Comparison of ENCODE assay signal across 10 cellular contexts in the genomic region with DNA sequence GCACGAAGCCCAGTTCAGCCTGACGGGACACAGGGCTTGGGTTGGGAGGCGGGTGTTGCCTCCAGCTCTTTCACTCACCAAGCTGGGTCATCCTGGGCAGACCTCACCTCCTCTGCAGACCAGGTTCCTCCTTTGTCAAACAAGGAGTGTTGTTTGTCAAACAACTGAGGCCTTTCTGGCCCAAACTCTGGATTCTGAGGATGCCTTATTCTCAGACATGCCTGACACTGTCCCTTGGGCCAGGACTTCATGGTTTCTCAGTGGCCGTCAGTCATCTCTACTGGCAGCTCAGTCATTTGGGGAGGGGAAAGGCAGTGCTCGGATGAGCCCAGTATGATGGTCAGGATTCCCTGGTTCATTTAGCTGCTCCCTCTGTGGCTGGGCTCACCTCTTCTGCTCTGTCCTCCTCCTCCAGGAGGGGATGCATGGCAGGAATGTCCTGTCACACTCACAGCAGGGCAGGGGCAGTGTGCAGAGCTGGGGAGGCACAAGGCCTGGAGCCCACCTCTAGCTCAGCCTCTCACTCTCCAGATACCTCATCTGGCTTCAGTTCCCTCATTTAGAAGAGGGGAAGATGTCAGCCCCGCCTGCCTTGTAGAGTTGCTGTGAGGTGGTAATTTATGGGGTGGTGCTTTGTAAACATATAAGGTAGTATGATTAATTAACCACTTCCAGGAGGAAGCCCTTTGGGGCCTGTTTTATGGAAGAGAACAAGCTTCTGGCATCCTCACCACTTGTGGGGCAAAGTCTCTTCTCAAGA. TPM values are rescaled to one million over a fixed set of nuclear protein-coding genes. Genes with fewer than 3 reads are reported as not detected.
DNase-seq lines count a peak whose midpoint lies in the region; FAIRE-seq and TF ChIP-seq lines count a peak whose summit lies in the region.
"Had no signal": no experiment of that assay in that cellular context is flagged by ENCODE, and none has a peak within 500 bp of the region (broad histone marks: within the 10 kb centered on the region; RNA-seq: fewer than 3 reads in every experiment).

No MANE protein-coding gene starts in this region.

- no peaks in the 10 kb centered on the region for H3K9me3 ChIP-seq in keratinocyte (ENCODE audit: control insufficient read depth, low read depth, low read length)
- no peaks in the 10 kb centered on the region for H3K9me3 ChIP-seq in transverse colon
- H3K9me3 ChIP-seq: gastrocnemius medialis, ovary had no signal

- H3K79me2 ChIP-seq in keratinocyte (ENCODE audit: control insufficient read depth, insufficient read depth, low read length), result peaks cover 77% of the 10 kb centered on the region

- peaks cover 15% of the 10 kb centered on the region for H3K9me1 ChIP-seq in keratinocyte (ENCODE audit: control insufficient read depth, extremely low read depth, insufficient read depth, low read length)

- peaks cover 17% of the 10 kb centered on the region for H4K20me1 ChIP-seq in keratinocyte (ENCODE audit: control insufficient read depth, extremely low read depth, insufficient read depth, low read length)

- no peaks in the 10 kb centered on the region for H3K9me3 Mint-ChIP-seq in T-helper 2 cell treated with Interferon-gamma antibody and Interleukin-4, amounts not matched to agents 5 μg/mL and 100 μg/mL, for 36 hours

- TF ChIP-seq CTCF in keratinocyte (optimal IDR thresholded peaks at IDR 0.05 in 1 of 3, IDR thresholded peaks at IDR 0.05 in 1 of 3, conservative IDR thresholded peaks at IDR 0.05 in 1 of 3; ENCODE audit: extremely low read depth in 1 of 3, insufficient read depth in 2 of 3, low read length in 3 of 3) (no peak), transverse colon (IDR thresholded peaks at IDR 0.05) (no peak), D721Med (IDR thresholded peaks at IDR 0.05; ENCODE audit: insufficient read depth, missing control alignments) (no peak)

- H3K27ac Mint-ChIP-seq in T-helper 2 cell treated with Interferon-gamma antibody and Interleukin-4, amounts not matched to agents 5 μg/mL and 100 μg/mL, for 36 hours, result peak overlapping the region; percentile 93

- H3K9ac ChIP-seq in keratinocyte (ENCODE audit: control insufficient read depth, extremely low read depth, insufficient read depth, low read length), result peak overlapping the region; percentile 41

- H3K27ac ChIP-seq in keratinocyte (ENCODE audit: control insufficient read depth, insufficient read depth, low read length) (peak overlapping the region; percentile 96), transverse colon (peak overlapping the region; percentile 76 to 92 (median 86))
- H3K27ac ChIP-seq: ovary had no signal

- dilution Hi-C loops in keratinocyte (cut with MboI; ENCODE audit: extremely low pct_ligation_motif_present, low sequenced_read_pairs), result no loop called here

- intact Hi-C loops in transverse colon (cut with DNase I; ENCODE audit: low total_unique reads), result no loop called here

- TF ChIP-seq POLR2A in transverse colon (IDR thresholded peaks at IDR 0.05), result peak; percentile 22

- H3K4me3 ChIP-seq in keratinocyte (ENCODE audit: control insufficient read depth in 2 of 3, extremely low read depth in 1 of 3, insufficient read depth in 2 of 3, low read depth in 1 of 3, low read length in 3 of 3) (no peak overlapping the region), transverse colon (no peak overlapping the region)
- H3K4me3 ChIP-seq: gastrocnemius medialis, ovary had no signal

- H3K27me3 ChIP-seq in keratinocyte (ENCODE audit: control insufficient read depth, extremely low read depth, insufficient read depth, low read length) (no peaks in the 10 kb centered on the region), transverse colon (no peaks in the 10 kb centered on the region)
- H3K27me3 ChIP-seq: gastrocnemius medialis, ovary had no signal

- no peak overlapping the region for H2AFZ ChIP-seq in keratinocyte (ENCODE audit: control insufficient read depth, low read length)

- H3K27me3 Mint-ChIP-seq in T-helper 2 cell treated with Interferon-gamma antibody and Interleukin-4, amounts not matched to agents 5 μg/mL and 100 μg/mL, for 36 hours (ENCODE audit: low read depth), result no peaks in the 10 kb centered on the region

- in situ Hi-C loops in transverse colon (cut with MboI; ENCODE audit: low pct_ligation_motif_present in 1 of 4, low pct_unique_long_range_greater_than_20kb in 1 of 4, low sequenced_read_pairs in 3 of 4), result no loop called here

- peak; percentile 61 for DNase-seq in activated effector memory CD4-positive, alpha-beta T cell treated with anti-CD3 and anti-CD28 coated beads, Interleukin-2, amount 50 U/mL, for 16 hours
- no peak for DNase-seq in activated effector memory CD4-positive, alpha-beta T cell treated with Interleukin-2 at 50 U/mL for 16 hours
- DNase-seq in T-helper 2 cell treated with Interferon-gamma antibody and Interleukin-4, amounts not matched to agents 5 μg/mL and 100 μg/mL, for 36 hours (ENCODE audit: low spot score), result no peak
- DNase-seq in keratinocyte (ENCODE audit: low read depth, low spot score) (no peak), transverse colon (peak; percentile 49), H4 (ENCODE audit: low spot score) (no peak), D721Med (ENCODE audit: insufficient read length, low spot score) (no peak)
- DNase-seq in stimulated activated CD4-positive, alpha-beta T cell treated with anti-CD3 and anti-CD28 coated beads, Interleukin-12 subunit alpha, Interleukin-12 subunit beta, amount 100 ng/mL, for 4 hours, result no peak

- peak overlapping the region; percentile 62 for H3K4me3 Mint-ChIP-seq in T-helper 2 cell treated with Interferon-gamma antibody and Interleukin-4, amounts not matched to agents 5 μg/mL and 100 μg/mL, for 36 hours

- H3K4me1 Mint-ChIP-seq in T-helper 2 cell treated with Interferon-gamma antibody and Interleukin-4, amounts not matched to agents 5 μg/mL and 100 μg/mL, for 36 hours (ENCODE audit: low read depth), result peaks cover 88% of the 10 kb centered on the region

- FAIRE-seq in keratinocyte (lab: Jason Lieb, UNC) (peak; percentile 29), D721Med (lab: Jason Lieb, UNC) (no peak)

- no peak for TF ChIP-seq EP300 in transverse colon (IDR thresholded peaks at IDR 0.05; ENCODE audit: low read depth)

- 76% methylated on average over 6 of the region's 6 CpGs; no CpG with 5 or more reads in 1 of the 2 donors for WGBS in transverse colon (ENCODE audit: low coverage in 1 of 2), 2 donors

- peak overlapping the region; percentile 61 for H3K4me2 ChIP-seq in keratinocyte (ENCODE audit: control insufficient read depth, extremely low read depth, insufficient read depth, low read depth, low read length)

- H3K36me3 Mint-ChIP-seq in T-helper 2 cell treated with Interferon-gamma antibody and Interleukin-4, amounts not matched to agents 5 μg/mL and 100 μg/mL, for 36 hours (ENCODE audit: low read depth), result peaks cover 86% of the 10 kb centered on the region

- H3K36me3 ChIP-seq in keratinocyte (ENCODE audit: control insufficient read depth in 2 of 2, extremely low read depth in 1 of 2, insufficient read depth in 2 of 2, low read length in 2 of 2) (peaks cover 41 to 80% of the 10 kb centered on the region in 2 experiments), transverse colon (no peaks in the 10 kb centered on the region)
- H3K36me3 ChIP-seq: gastrocnemius medialis, ovary had no signal

- peaks cover 100% of the 10 kb centered on the region for H3K4me1 ChIP-seq in keratinocyte (ENCODE audit: control insufficient read depth, extremely low read depth, insufficient read depth, low read length)
- H3K4me1 ChIP-seq in transverse colon, result peaks cover 48 to 85% (median 79%) of the 10 kb centered on the region in 4 donors

RNA-seq across cellular contexts. Expression of gene SLC2A1, which starts 20.7 kb away (rescaled TPM):
- 580 to 1,115 TPM (median 689 TPM) in 3 replicates for polyA plus RNA-seq in keratinocyte
- 202 TPM for polyA plus RNA-seq in keratinocyte (2011; ENCODE audit: low read depth)
- polyA plus RNA-seq in keratinocyte (2011; cell fraction: cytosol; rRNA removed), result 275 and 321 TPM in 2 replicates
- 1,814 and 2,318 TPM in 2 replicates for polyA plus RNA-seq in keratinocyte (2011; cell fraction: nucleus; rRNA removed)
- polyA plus RNA-seq in keratinocyte (2012; ENCODE audit: low replicate concordance), result 844 and 1,046 TPM in 2 replicates
- 817 to 1,377 TPM (median 1,072 TPM) in 3 replicates for polyA minus RNA-seq in keratinocyte
- 724 TPM for polyA minus RNA-seq in keratinocyte (2011; cell fraction: cytosol; rRNA and poly(A)+ RNA removed)
- polyA minus RNA-seq in keratinocyte (2011; cell fraction: nucleus; rRNA and poly(A)+ RNA removed), result 1,644 and 2,001 TPM in 2 replicates
- 10 to 100 TPM; 37.2 to 98.9 (median 69.1) TPM for total RNA-seq in transverse colon
- total RNA-seq in H4 (2014; rRNA removed; shearing (Covaris generic)), result 372 and 398 TPM in 2 replicates

Comparison
In these comparisons a context has a peak if more than half of its experiments do, and no peak if none do; other contexts are left out.
1. DNase-seq: peak in activated effector memory CD4-positive, alpha-beta T cell treated with anti-CD3 and anti-CD28 coated beads, Interleukin-2, amount 50 U/mL, for 16 hours (single experiment) and transverse colon (single experiment); none in activated effector memory CD4-positive, alpha-beta T cell treated with Interleukin-2 at 50 U/mL for 16 hours (single experiment), T-helper 2 cell treated with Interferon-gamma antibody and Interleukin-4, amounts not matched to agents 5 μg/mL and 100 μg/mL, for 36 hours (single experiment), keratinocyte (single experiment), H4 (single experiment), stimulated activated CD4-positive, alpha-beta T cell treated with anti-CD3 and anti-CD28 coated beads, Interleukin-12 subunit alpha, Interleukin-12 subunit beta, amount 100 ng/mL, for 4 hours (single experiment) and D721Med (single experiment).